1 cellular context compared by ENCODE assay signal in the genomic region with DNA sequence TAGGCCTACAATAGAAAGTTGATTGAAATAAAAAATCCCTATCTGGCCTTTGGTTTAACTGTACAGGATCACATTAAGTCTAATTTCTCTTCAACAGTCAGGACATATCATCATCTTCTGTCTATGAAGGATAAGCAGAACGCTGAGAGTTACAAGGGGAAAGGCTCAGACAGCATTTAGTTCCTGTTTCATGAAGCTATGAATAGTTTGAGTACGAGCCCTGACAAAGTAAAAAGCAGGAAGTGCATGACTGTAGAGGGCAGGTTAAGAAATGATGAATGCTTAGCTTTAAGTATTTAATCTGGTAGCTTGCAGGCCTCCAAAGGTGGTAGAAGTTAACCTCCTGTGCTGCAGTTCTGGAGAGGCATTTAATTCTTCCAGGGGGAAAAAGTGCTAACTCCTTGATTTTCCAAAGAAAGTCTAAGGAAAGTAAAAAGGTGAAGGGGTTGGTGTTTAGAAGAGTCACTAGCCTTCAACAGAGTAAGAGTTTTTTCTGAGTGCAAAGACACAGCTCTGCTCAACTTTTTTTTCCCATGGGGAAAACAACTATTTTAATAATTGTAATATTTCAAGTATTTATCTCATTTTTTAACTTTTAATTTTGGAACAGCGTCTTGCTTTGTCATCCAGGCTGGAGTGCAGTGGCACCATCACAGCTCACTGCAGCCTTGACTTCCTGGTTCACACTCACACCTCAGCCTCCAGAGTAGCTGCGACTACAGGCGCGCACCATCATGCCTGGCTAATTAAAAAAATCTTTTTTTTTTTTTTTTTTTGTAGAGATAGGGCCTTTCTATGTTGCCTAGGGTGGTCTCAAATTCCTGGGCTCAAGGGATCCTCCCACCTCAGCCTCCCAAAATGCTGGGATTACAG.
TF ChIP-seq lines count a peak whose summit lies in the region.

No MANE protein-coding gene starts in this region.

TF ChIP-seq in GM12878, 131 proteins besides CTCF, POLR2A, EP300 and RAD21 (continued from another document):
- TF ChIP-seq, protein P1, sequence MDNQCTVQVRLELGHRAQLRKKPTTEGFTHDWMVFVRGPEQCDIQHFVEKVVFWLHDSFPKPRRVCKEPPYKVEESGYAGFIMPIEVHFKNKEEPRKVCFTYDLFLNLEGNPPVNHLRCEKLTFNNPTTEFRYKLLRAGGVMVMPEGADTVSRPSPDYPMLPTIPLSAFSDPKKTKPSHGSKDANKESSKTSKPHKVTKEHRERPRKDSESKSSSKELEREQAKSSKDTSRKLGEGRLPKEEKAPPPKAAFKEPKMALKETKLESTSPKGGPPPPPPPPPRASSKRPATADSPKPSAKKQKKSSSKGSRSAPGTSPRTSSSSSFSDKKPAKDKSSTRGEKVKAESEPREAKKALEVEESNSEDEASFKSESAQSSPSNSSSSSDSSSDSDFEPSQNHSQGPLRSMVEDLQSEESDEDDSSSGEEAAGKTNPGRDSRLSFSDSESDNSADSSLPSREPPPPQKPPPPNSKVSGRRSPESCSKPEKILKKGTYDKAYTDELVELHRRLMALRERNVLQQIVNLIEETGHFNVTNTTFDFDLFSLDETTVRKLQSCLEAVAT (IDR thresholded peaks at IDR 0.05) = no peak
- TF ChIP-seq YBX1 (IDR thresholded peaks at IDR 0.05) (no peak), ZSCAN29 (IDR thresholded peaks at IDR 0.05) (no peak), POU2F2 (IDR thresholded peaks at IDR 0.05; ENCODE audit: borderline replicate concordance, low read depth, low read length) (no peak), ZNF207 (IDR thresholded peaks at IDR 0.05; ENCODE audit: borderline replicate concordance) (no peak), NFIC (IDR thresholded peaks at IDR 0.05; ENCODE audit: low read depth, low read length) (peak; percentile 57; the same call in 1 of the 2 replicates), BHLHE40 (IDR thresholded peaks at IDR 0.05; ENCODE audit: borderline replicate concordance in 1 of 2, low read depth in 2 of 2, low read length in 1 of 2) (no peak), CBX3 (IDR thresholded peaks at IDR 0.05; ENCODE audit: borderline replicate concordance, low read depth) (no peak), EZH2 (IDR thresholded peaks at IDR 0.05; ENCODE audit: borderline replicate concordance, control insufficient read depth, low read depth, low read length) (no peak), SPI1 (IDR thresholded peaks at IDR 0.05; ENCODE audit: borderline replicate concordance, insufficient read depth, low read depth, low read length) (peak; percentile 80), TCF12 (IDR thresholded peaks at IDR 0.05; ENCODE audit: low read depth, low read length) (no peak), HCFC1 (IDR thresholded peaks at IDR 0.05; ENCODE audit: low read length) (no peak), MEF2A (IDR thresholded peaks at IDR 0.05; ENCODE audit: insufficient read depth, low read depth, low read length) (0 out of 2 replicates have a peak, but pooled peaks have one; percentile 31), KDM1A (IDR thresholded peaks at IDR 0.05; ENCODE audit: borderline replicate concordance) (no peak), SMAD1 (IDR thresholded peaks at IDR 0.05; ENCODE audit: low read depth, partially characterized antibody) (no peak), RFX5 (IDR thresholded peaks at IDR 0.05; ENCODE audit: low read depth, low read length) (no peak), CREM (IDR thresholded peaks at IDR 0.05; ENCODE audit: low read depth) (no peak)
- TF ChIP-seq, protein P2, sequence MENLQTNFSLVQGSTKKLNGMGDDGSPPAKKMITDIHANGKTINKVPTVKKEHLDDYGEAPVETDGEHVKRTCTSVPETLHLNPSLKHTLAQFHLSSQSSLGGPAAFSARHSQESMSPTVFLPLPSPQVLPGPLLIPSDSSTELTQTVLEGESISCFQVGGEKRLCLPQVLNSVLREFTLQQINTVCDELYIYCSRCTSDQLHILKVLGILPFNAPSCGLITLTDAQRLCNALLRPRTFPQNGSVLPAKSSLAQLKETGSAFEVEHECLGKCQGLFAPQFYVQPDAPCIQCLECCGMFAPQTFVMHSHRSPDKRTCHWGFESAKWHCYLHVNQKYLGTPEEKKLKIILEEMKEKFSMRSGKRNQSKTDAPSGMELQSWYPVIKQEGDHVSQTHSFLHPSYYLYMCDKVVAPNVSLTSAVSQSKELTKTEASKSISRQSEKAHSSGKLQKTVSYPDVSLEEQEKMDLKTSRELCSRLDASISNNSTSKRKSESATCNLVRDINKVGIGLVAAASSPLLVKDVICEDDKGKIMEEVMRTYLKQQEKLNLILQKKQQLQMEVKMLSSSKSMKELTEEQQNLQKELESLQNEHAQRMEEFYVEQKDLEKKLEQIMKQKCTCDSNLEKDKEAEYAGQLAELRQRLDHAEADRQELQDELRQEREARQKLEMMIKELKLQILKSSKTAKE (IDR thresholded peaks at IDR 0.05; ENCODE audit: low read depth, poor library complexity, severe bottlenecking) = no peak
- TF ChIP-seq, protein P3, sequence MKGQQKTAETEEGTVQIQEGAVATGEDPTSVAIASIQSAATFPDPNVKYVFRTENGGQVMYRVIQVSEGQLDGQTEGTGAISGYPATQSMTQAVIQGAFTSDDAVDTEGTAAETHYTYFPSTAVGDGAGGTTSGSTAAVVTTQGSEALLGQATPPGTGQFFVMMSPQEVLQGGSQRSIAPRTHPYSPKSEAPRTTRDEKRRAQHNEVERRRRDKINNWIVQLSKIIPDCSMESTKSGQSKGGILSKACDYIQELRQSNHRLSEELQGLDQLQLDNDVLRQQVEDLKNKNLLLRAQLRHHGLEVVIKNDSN (IDR thresholded peaks at IDR 0.05; ENCODE audit: borderline replicate concordance, extremely low read length, insufficient read depth, low read depth, low read length) = no peak
